In genomic region chr3:149174901-149175300, GRCh38 we compare ENCODE assay signal across 12 cellular contexts. TPM values are rescaled to one million over a fixed set of nuclear protein-coding genes. Genes with fewer than 3 reads are reported as not detected.
DNase-seq lines count a peak whose midpoint lies in the region; ATAC-seq and TF ChIP-seq lines count a peak whose summit lies in the region.
"Had no signal": no experiment of that assay in that cellular context is flagged by ENCODE, and none has a peak within 500 bp of the region (broad histone marks: within the 10 kb centered on the region; RNA-seq: fewer than 3 reads in every experiment).

No MANE protein-coding gene starts in this region.

- TF ChIP-seq POLR2A in breast epithelium (IDR thresholded peaks at IDR 0.05) (no peak), suprapubic skin (IDR thresholded peaks at IDR 0.05) (no peak)

- no peak for TF ChIP-seq EP300 in suprapubic skin (IDR thresholded peaks at IDR 0.05)

- no peak for TF ChIP-seq CTCF in hepatocyte (IDR thresholded peaks at IDR 0.05; ENCODE audit: poor library complexity)
- no peak for TF ChIP-seq CTCF in breast epithelium (IDR thresholded peaks at IDR 0.05)
- no peak for TF ChIP-seq CTCF in suprapubic skin (IDR thresholded peaks at IDR 0.05)

- peaks cover 31% of the 10 kb centered on the region for H3K36me3 Mint-ChIP-seq in memory B cell

- H3K4me2 ChIP-seq in GM23248 (ENCODE audit: unreplicated experiment), result no peak overlapping the region
- no peak overlapping the region for H3K4me2 ChIP-seq in hepatocyte

- no peaks in the 10 kb centered on the region for H3K27me3 Mint-ChIP-seq in memory B cell

- peak overlapping the region; percentile 40 for H3K27ac Mint-ChIP-seq in memory B cell

- peaks cover 27% of the 10 kb centered on the region for H3F3A ChIP-seq in GM23248 (ENCODE audit: insufficient read depth)

- whole genome bisulfite sequencing in GM23248 (ENCODE audit: low coverage in 1 of 2, low lambda C conversion rate in 2 of 2, missing lambda C conversion rate in 2 of 2), 2 experiments, result 66 to 75% methylated on average over 3 of the region's 3 CpGs
- 88% methylated on average over 3 of the region's 3 CpGs for WGBS in hepatocyte (ENCODE audit: low lambda C conversion rate, missing lambda C conversion rate)
- WGBS in suprapubic skin, result 87% methylated on average over 3 of the region's 3 CpGs

- H3K4me1 ChIP-seq in GM23248 (ENCODE audit: insufficient read depth) (peaks cover 21% of the 10 kb centered on the region), hepatocyte (ENCODE audit: insufficient read depth) (no peaks in the 10 kb centered on the region), breast epithelium (no peaks in the 10 kb centered on the region), suprapubic skin (peaks cover 8% of the 10 kb centered on the region)
- H3K4me1 ChIP-seq: pancreas had no signal

- no peak overlapping the region for H3K9ac ChIP-seq in GM23248

- H3K9me3 Mint-ChIP-seq in memory B cell, result no peaks in the 10 kb centered on the region

- H3K9me2 ChIP-seq in GM23248 (ENCODE audit: insufficient read depth), result no peaks in the 10 kb centered on the region
- no peaks in the 10 kb centered on the region for H3K9me2 ChIP-seq in hepatocyte (replicated peaks; ENCODE audit: insufficient read depth)

- H3K79me2 ChIP-seq in GM23248 (ENCODE audit: insufficient read depth) (no peaks in the 10 kb centered on the region), hepatocyte (no peaks in the 10 kb centered on the region)

- H4K20me1 ChIP-seq in GM23248 (ENCODE audit: insufficient read depth) (no peaks in the 10 kb centered on the region), hepatocyte (ENCODE audit: insufficient read depth, poor library complexity, severe bottlenecking) (no peaks in the 10 kb centered on the region)

- in situ Hi-C loops in GM23248 (cut with MboI), result no loop called here

- H3K9me3 ChIP-seq in GM23248 (ENCODE audit: low read depth) (no peaks in the 10 kb centered on the region), hepatocyte (ENCODE audit: low read depth) (no peaks in the 10 kb centered on the region), breast epithelium (no peaks in the 10 kb centered on the region), suprapubic skin (no peaks in the 10 kb centered on the region)
- H3K9me3 ChIP-seq: pancreas, thoracic aorta had no signal

- intact Hi-C loops in breast epithelium (cut with DNase I; ENCODE audit: low total_unique reads), result no loop called here

- H2AFZ ChIP-seq in GM23248, result no peak overlapping the region
- no peak overlapping the region for H2AFZ ChIP-seq in hepatocyte

- H3K4me3 ChIP-seq in GM23248, result no peak overlapping the region
- H3K4me3 ChIP-seq in Jurkat, Clone E6-1 (ENCODE audit: low read length), result no peak overlapping the region
- no peak overlapping the region for H3K4me3 ChIP-seq in hepatocyte
- no peak overlapping the region for H3K4me3 ChIP-seq in breast epithelium
- H3K4me3 ChIP-seq in suprapubic skin, result no peak overlapping the region
- H3K4me3 ChIP-seq: pancreas, thoracic aorta had no signal

- ATAC-seq in GM18861 (IDR thresholded peaks at IDR 0.05; ENCODE audit: unreplicated experiment) (peak; percentile 94), memory B cell (ENCODE audit: low read depth) (no peak)
- ATAC-seq: pancreas had no signal

- H3K27me3 ChIP-seq in GM23248 (replicated peaks; ENCODE audit: insufficient read depth) (no peaks in the 10 kb centered on the region), hepatocyte (no peaks in the 10 kb centered on the region), breast epithelium (no peaks in the 10 kb centered on the region), suprapubic skin (no peaks in the 10 kb centered on the region)
- H3K27me3 ChIP-seq: pancreas had no signal

- H3K27ac ChIP-seq in GM23248, result no peak overlapping the region
- H3K27ac ChIP-seq in hepatocyte, result no peak overlapping the region
- no peak overlapping the region for H3K27ac ChIP-seq in breast epithelium
- no peak overlapping the region for H3K27ac ChIP-seq in suprapubic skin
- H3K27ac ChIP-seq: pancreas, thoracic aorta had no signal

- H3K4me3 Mint-ChIP-seq in memory B cell, result no peak overlapping the region

- peak; percentile 4 for DNase-seq in GM23248
- DNase-seq in Jurkat, Clone E6-1 (ENCODE audit: low read depth, low spot score), result peak; percentile 47
- DNase-seq in memory B cell (ENCODE audit: low spot score in 2 of 2), result no peak
- DNase-seq in hepatocyte (ENCODE audit: low spot score), result no peak
- no peak for DNase-seq in effector CD8-positive, alpha-beta T cell (lab: John Stamatoyannopoulos, UW)
- no peak for DNase-seq in breast epithelium (ENCODE audit: low spot score in 2 of 2)
- DNase-seq in suprapubic skin (ENCODE audit: low spot score in 2 of 2), result no peak
- DNase-seq: activated CD8-positive, alpha-beta memory T cell treated with anti-CD3 and anti-CD28 coated beads, Interleukin-2, amount 50 U/mL, for 48 hours; NCI-H2171 treated with DMSO at 0.1 percent for 48 hours; pancreas had no signal

- H3K36me3 ChIP-seq in GM23248 (ENCODE audit: low read depth), result peaks cover 38% of the 10 kb centered on the region
- no peaks in the 10 kb centered on the region for H3K36me3 ChIP-seq in hepatocyte (replicated peaks; ENCODE audit: insufficient read depth, low read depth)
- H3K36me3 ChIP-seq in breast epithelium, result no peaks in the 10 kb centered on the region
- H3K36me3 ChIP-seq in suprapubic skin, result peaks cover 55% of the 10 kb centered on the region
- H3K36me3 ChIP-seq: pancreas had no signal

- H3K4me1 Mint-ChIP-seq in memory B cell, result peaks cover 2% of the 10 kb centered on the region

RNA-seq across cellular contexts. Expression of gene HPS3, which starts 45.5 kb away (rescaled TPM):
- total RNA-seq in GM23248 (2014; rRNA removed; shearing (Covaris generic)), result 14.5 and 19.7 TPM in 2 replicates
- polyA plus RNA-seq in GM23248 (2016; fragmentation: Nextera tagmentation; extraction: Ambion mirVana) (17.4 and 18.4 TPM in 2 replicates), hepatocyte (14.1 and 14.2 TPM in 2 replicates)
- polyA plus RNA-seq in Jurkat, Clone E6-1 (2012; ENCODE audit: insufficient read depth, insufficient read length), result 24.1 TPM
- total RNA-seq in hepatocyte (17.6 and 24.2 TPM in 2 replicates), breast epithelium (10 to 100 TPM; 14.4 to 27.1 (median 26.2) TPM), suprapubic skin (10 to 100 TPM in 3 of 4 donors, 1 to 10 TPM in 1; 7.3 to 15.8 (median 11.8) TPM)

RNA-seq across cellular contexts. Expression of gene CP, which starts 46.7 kb away (rescaled TPM):
- 0.51 TPM in 1 of 2 replicates, not detected in the other for total RNA-seq in GM23248 (2014; rRNA removed; shearing (Covaris generic))
- not detected in 2 replicates for polyA plus RNA-seq in GM23248 (2016; fragmentation: Nextera tagmentation; extraction: Ambion mirVana)
- not detected for polyA plus RNA-seq in Jurkat, Clone E6-1 (2012; ENCODE audit: insufficient read depth, insufficient read length)
- total RNA-seq in hepatocyte, result 22.3 and 26.4 TPM in 2 replicates
- polyA plus RNA-seq in hepatocyte, result 6.5 and 12.5 TPM in 2 replicates
- 100 to 1,000 TPM in 1 of 3 donors, 10 to 100 TPM in 2; 25.9 to 225 (median 30.2) TPM for total RNA-seq in breast epithelium
- total RNA-seq in suprapubic skin, result 10 to 100 TPM in 1 of 4 donors, 1 to 10 TPM in 3; 1.7 to 10.2 (median 4.0) TPM

Comparison
In these comparisons a context has a peak if more than half of its experiments do, and no peak if none do; other contexts are left out.
1. DNase-seq: peak in GM23248 (single experiment) and Jurkat, Clone E6-1 (single experiment); none in memory B cell (0 of 2), hepatocyte (single experiment), effector CD8-positive, alpha-beta T cell (single experiment), breast epithelium (0 of 2) and suprapubic skin (0 of 2).